Comparison of ENCODE assay signal across 9 cellular contexts in genomic region chr3:42961633-42962032, GRCh38. TPM values are rescaled to one million over a fixed set of nuclear protein-coding genes. Genes with fewer than 3 reads are reported as not detected.
DNase-seq lines count a peak whose midpoint lies in the region; ATAC-seq, FAIRE-seq and TF ChIP-seq lines count a peak whose summit lies in the region.
"Had no signal": no experiment of that assay in that cellular context is flagged by ENCODE, and none has a peak within 500 bp of the region (broad histone marks: within the 10 kb centered on the region; RNA-seq: fewer than 3 reads in every experiment).

No MANE protein-coding gene starts in this region.

- WGBS in mammary epithelial cell (ENCODE audit: low coverage, missing lambda C conversion rate): 18% methylated on average over 4 of the region's 4 CpGs
- 2 to 8% (median 6%) methylated on average over 4 of the region's 4 CpGs for whole genome bisulfite sequencing in stomach, 5 donors

- H3K27ac ChIP-seq in mammary epithelial cell (ENCODE audit: insufficient read depth, low read depth, low read length) (no peak overlapping the region), stomach (no peak overlapping the region)
- H3K27ac ChIP-seq: SK-N-MC had no signal

- no peaks in the 10 kb centered on the region for H3K79me2 ChIP-seq in mammary epithelial cell (ENCODE audit: insufficient read depth, low read length)

- H3K4me1 ChIP-seq in HAP-1: no peaks in the 10 kb centered on the region
- no peaks in the 10 kb centered on the region for H3K4me1 ChIP-seq in mammary epithelial cell (ENCODE audit: insufficient read depth, low read length)
- H3K4me1 ChIP-seq in stomach: peaks cover 0 to 7% (median 3%) of the 10 kb centered on the region in 4 donors

- BruUV-seq in mammary epithelial cell (replicated peaks; lab: Mats Ljungman, UMichigan): no TSS peak

- H2AFZ ChIP-seq in mammary epithelial cell (ENCODE audit: low read depth, low read length): no peak overlapping the region

- H3K36me3 ChIP-seq in HAP-1 (replicated peaks) (no peaks in the 10 kb centered on the region), mammary epithelial cell (ENCODE audit: insufficient read depth, low read length) (no peaks in the 10 kb centered on the region), stomach (no peaks in the 10 kb centered on the region)

- intact Hi-C loops in mammary epithelial cell (cut with micrococcal nuclease): loop anchor here (1.0 to 10.0 kb wide), 3 partner anchors 123 to 543 kb away; no protein-coding TSS in a partner anchor
- intact Hi-C loops in stomach (cut with DNase I; ENCODE audit: low total_unique reads): loop anchor here (5.0 kb wide), 1 partner anchor 191 kb away; no protein-coding TSS in a partner anchor

- peak; percentile 66 to 67 for TF ChIP-seq CTCF in mammary epithelial cell (conservative IDR thresholded peaks at IDR 0.05 in 1 of 2, IDR thresholded peaks at IDR 0.05 in 1 of 2; ENCODE audit: extremely low read depth in 1 of 2, insufficient read depth in 1 of 2, low read depth in 1 of 2, low read length in 2 of 2)
- peak in 5 of 7 experiments; percentile 37 to 71 (median 62) for TF ChIP-seq CTCF in stomach (IDR thresholded peaks at IDR 0.05)

- ATAC-seq in GM21360 (IDR thresholded peaks at IDR 0.05; ENCODE audit: unreplicated experiment): no peak

- no peak overlapping the region for H3K4me2 ChIP-seq in mammary epithelial cell (ENCODE audit: insufficient read depth, low read depth, low read length)

- peaks cover 7% of the 10 kb centered on the region; the same call in 1 of the 2 replicates for H3K27me3 ChIP-seq in HAP-1 (ENCODE audit: low read depth)
- peaks cover 2% of the 10 kb centered on the region for H3K27me3 ChIP-seq in mammary epithelial cell (ENCODE audit: insufficient read depth, low read length)
- no peaks in the 10 kb centered on the region for H3K27me3 ChIP-seq in stomach

- CTCF ChIA-PET in mammary epithelial cell (lab: Charles Lee; ENCODE audit: low non-redundant PET): no interaction called here

- in situ Hi-C loops in HAP-1 (cut with MboI; ENCODE audit: low sequenced_read_pairs): no loop called here
- in situ Hi-C loops in mammary epithelial cell (cut with MboI; ENCODE audit: low sequenced_read_pairs in 2 of 2): loop anchor here (5.0 to 25.0 kb wide), 3 partner anchors 196 to 551 kb away; no protein-coding TSS in a partner anchor

- peak; percentile 95 for FAIRE-seq in islet of Langerhans (lab: Jason Lieb, UNC)

- no peak for TF ChIP-seq POLR2A in stomach (IDR thresholded peaks at IDR 0.05)

- TF ChIP-seq EP300 in stomach (IDR thresholded peaks at IDR 0.05): no peak

- H3K9me3 ChIP-seq in HAP-1: no peaks in the 10 kb centered on the region
- no peaks in the 10 kb centered on the region for H3K9me3 ChIP-seq in mammary epithelial cell (replicated peaks; ENCODE audit: insufficient read depth, low read length)
- no peaks in the 10 kb centered on the region for H3K9me3 ChIP-seq in stomach

- H4K20me1 ChIP-seq in mammary epithelial cell (ENCODE audit: insufficient read depth, low read length): no peaks in the 10 kb centered on the region

- H3K4me3 ChIP-seq in HAP-1: no peak overlapping the region
- H3K4me3 ChIP-seq in mammary epithelial cell (replicated peaks in 1 of 3; ENCODE audit: insufficient read depth in 1 of 3, low read depth in 2 of 3, low read length in 3 of 3): no peak overlapping the region
- H3K4me3 ChIP-seq in stomach: no peak overlapping the region
- H3K4me3 ChIP-seq: SK-N-MC had no signal

- no peak overlapping the region for H3K9ac ChIP-seq in mammary epithelial cell (ENCODE audit: insufficient read depth, low read length)

- DNase-seq in COLO829 (ENCODE audit: low spot score) (peak; percentile 63), HAP-1 (ENCODE audit: low spot score in 2 of 2) (peak; percentile 41 to 50), NCI-H82 (lab: John Stamatoyannopoulos, UW) (peak; percentile 75), mammary epithelial cell (peak; percentile 37), stomach (peak; percentile 29), NCI-H187 treated with DMSO at 0.1 percent for 48 hours (lab: John Stamatoyannopoulos, UW) (no peak)

- dilution Hi-C loops in mammary epithelial cell (cut with HindIII; ENCODE audit: low sequenced_read_pairs): loop anchor here (10.0 kb wide), 1 partner anchor 193 kb away; no protein-coding TSS in a partner anchor

RNA-seq across cellular contexts. Expression of gene GASK1A, which starts 17.5 kb away (rescaled TPM):
- total RNA-seq in mammary epithelial cell: 1 to 10 TPM; 1.1 to 2.5 TPM
- 0.20 TPM for polyA plus RNA-seq in mammary epithelial cell
- polyA minus RNA-seq in mammary epithelial cell: not detected
- total RNA-seq in stomach: 10 to 100 TPM in 3 of 5 donors, 1 to 10 TPM in 2; 7.0 to 23.6 (median 18.5) TPM
- polyA plus RNA-seq in stomach: 1 to 10 TPM; 1.2 to 4.0 (median 2.4) TPM

RNA-seq across cellular contexts. Expression of gene ZNF662, which starts 55.7 kb away (rescaled TPM):
- 1 to 10 TPM in 1 of 2 donors, under 1 TPM in 1; 0.47 to 3.8 TPM for total RNA-seq in mammary epithelial cell
- polyA plus RNA-seq in mammary epithelial cell: 0.12 TPM
- polyA minus RNA-seq in mammary epithelial cell: not detected
- 10 to 100 TPM in 2 of 5 donors, 1 to 10 TPM in 3; 3.8 to 23.9 (median 6.5) TPM for total RNA-seq in stomach
- polyA plus RNA-seq in stomach: 1 to 10 TPM; 1.4 to 3.2 (median 2.1) TPM
